ENCODE assay signal across 13 cellular contexts in genomic region chr12:27226319-27226984, GRCh38. TPM values are rescaled to one million over a fixed set of nuclear protein-coding genes. Genes with fewer than 3 reads are reported as not detected.
DNase-seq lines count a peak whose midpoint lies in the region; FAIRE-seq and TF ChIP-seq lines count a peak whose summit lies in the region.
"Had no signal": no experiment of that assay in that cellular context is flagged by ENCODE, and none has a peak within 500 bp of the region (broad histone marks: within the 10 kb centered on the region; RNA-seq: fewer than 3 reads in every experiment).

No MANE protein-coding gene starts in this region.

- POLR2A ChIA-PET in RWPE1 (lab: Yijun Ruan, JAX; ENCODE audit: low non-redundant PET), result no interaction called here
- POLR2A ChIA-PET in activated CD4-positive, alpha-beta T cell treated with anti-CD3 and anti-CD28 coated beads, Interleukin-2, amount 10 ng/mL, durations not matched to agents 7 days and 5 days (lab: Charles Lee), result no interaction called here
- POLR2A ChIA-PET in Caco-2 (lab: Charles Lee), result interaction anchor here (0.7 kb wide), 1 partner anchor 77 kb away, joined by 3 read pairs; no protein-coding TSS in a partner anchor

- H3K4me1 Mint-ChIP-seq in activated CD4-positive, alpha-beta T cell treated with anti-CD3 and anti-CD28 coated beads, Interleukin-2, amount 10 ng/mL, durations not matched to agents 7 days and 5 days, result peaks cover 2% of the 10 kb centered on the region
- no peaks in the 10 kb centered on the region for H3K4me1 Mint-ChIP-seq in Caco-2 (ENCODE audit: low read depth, unreplicated experiment)
- H3K4me1 Mint-ChIP-seq: activated T-helper 17 cell treated with anti-CD3 and anti-CD28 coated beads, Interleukin-2, amount 50 U/mL, for 72 hours had no signal

- DNase-seq in H54 (ENCODE audit: insufficient read length, low spot score), result no peak
- DNase-seq in RWPE1 (ENCODE audit: low spot score), result peak; percentile 38
- DNase-seq in fibroblast of villous mesenchyme (ENCODE audit: low read depth), result peak; percentile 18
- peak; percentile 66 for DNase-seq in osteoblast (ENCODE audit: insufficient read length, low spot score, missing footprints)
- DNase-seq in activated CD4-positive, alpha-beta T cell treated with anti-CD3 and anti-CD28 coated beads, Interleukin-2, amount 10 ng/mL, durations not matched to agents 7 days and 5 days, result no peak
- DNase-seq in Caco-2, result no peak
- DNase-seq in ovary, result no peak
- DNase-seq in NCI-H128 (lab: John Stamatoyannopoulos, UW; ENCODE audit: unreplicated experiment), result no peak
- DNase-seq: MG63 had no signal

- peak overlapping the region; percentile 15 for H3K4me2 ChIP-seq in osteoblast (ENCODE audit: insufficient read depth, low read length)

- no peak overlapping the region for H3K4me3 ChIP-seq in fibroblast of villous mesenchyme (ENCODE audit: low read depth, low read length)
- H3K4me3 ChIP-seq in osteoblast (ENCODE audit: insufficient read depth, low read length), result no peak overlapping the region
- no peak overlapping the region for H3K4me3 ChIP-seq in Caco-2 (ENCODE audit: low read depth, low read length)
- H3K4me3 ChIP-seq in ovary, result no peak overlapping the region
- H3K4me3 ChIP-seq: MG63 had no signal

- no peaks in the 10 kb centered on the region for H3K9me3 Mint-ChIP-seq in activated CD4-positive, alpha-beta T cell treated with anti-CD3 and anti-CD28 coated beads, Interleukin-2, amount 10 ng/mL, durations not matched to agents 7 days and 5 days
- no peaks in the 10 kb centered on the region for H3K9me3 Mint-ChIP-seq in Caco-2 (ENCODE audit: unreplicated experiment)
- H3K9me3 Mint-ChIP-seq: activated T-helper 17 cell treated with anti-CD3 and anti-CD28 coated beads, Interleukin-2, amount 50 U/mL, for 72 hours had no signal

- BruUV-seq in Caco-2 (replicated peaks; lab: Mats Ljungman, UMichigan), result no TSS peak

- no peak for TF ChIP-seq CTCF in RWPE1 (conservative IDR thresholded peaks at IDR 0.05; ENCODE audit: low read depth)
- TF ChIP-seq CTCF in fibroblast of villous mesenchyme (IDR thresholded peaks at IDR 0.05; ENCODE audit: insufficient read depth, low read depth, low read length), result no peak
- TF ChIP-seq CTCF in osteoblast (IDR thresholded peaks at IDR 0.05; ENCODE audit: extremely low read depth, low read depth, low read length), result no peak
- TF ChIP-seq CTCF in Caco-2 (IDR thresholded peaks at IDR 0.05; ENCODE audit: insufficient read depth in 1 of 2, low read depth in 1 of 2, low read length in 1 of 2, severe bottlenecking in 1 of 2, unreplicated experiment in 1 of 2), result no peak
- no peak for TF ChIP-seq CTCF in ovary (IDR thresholded peaks at IDR 0.05)

- WGBS in ovary, 3 donors, result 45 to 54% (median 45%) methylated on average over 5 of the region's 5 CpGs

- no peaks in the 10 kb centered on the region for H3K36me3 ChIP-seq in osteoblast (ENCODE audit: insufficient read depth, low read length)
- no peaks in the 10 kb centered on the region for H3K36me3 ChIP-seq in Caco-2 (ENCODE audit: control insufficient read depth, insufficient read depth, low read length)
- H3K36me3 ChIP-seq in ovary, result no peaks in the 10 kb centered on the region
- H3K36me3 ChIP-seq: MG63 had no signal

- peak overlapping the region; percentile 83 for H2AFZ ChIP-seq in osteoblast (ENCODE audit: low read length)

- TF ChIP-seq EP300 in ovary (IDR thresholded peaks at IDR 0.05), result no peak

- peaks cover 7% of the 10 kb centered on the region for H3K27me3 Mint-ChIP-seq in activated CD4-positive, alpha-beta T cell treated with anti-CD3 and anti-CD28 coated beads, Interleukin-2, amount 10 ng/mL, durations not matched to agents 7 days and 5 days
- H3K27me3 Mint-ChIP-seq in Caco-2 (ENCODE audit: insufficient read depth, unreplicated experiment), result peaks cover 7% of the 10 kb centered on the region

- H3K27ac ChIP-seq in RWPE1 (peak overlapping the region; percentile 88), osteoblast (ENCODE audit: low read depth, low read length) (no peak overlapping the region), ovary (no peak overlapping the region)
- H3K27ac ChIP-seq: VCaP had no signal

- H3K36me3 Mint-ChIP-seq in activated CD4-positive, alpha-beta T cell treated with anti-CD3 and anti-CD28 coated beads, Interleukin-2, amount 10 ng/mL, durations not matched to agents 7 days and 5 days (ENCODE audit: low read depth), result no peaks in the 10 kb centered on the region
- no peaks in the 10 kb centered on the region for H3K36me3 Mint-ChIP-seq in Caco-2 (ENCODE audit: insufficient read depth, unreplicated experiment)

- intact Hi-C loops in Caco-2 (cut with micrococcal nuclease; ENCODE audit: unreplicated experiment), result no loop called here
- intact Hi-C loops in ovary (cut with DNase I), result no loop called here

- no peaks in the 10 kb centered on the region for H3K79me2 ChIP-seq in osteoblast (ENCODE audit: insufficient read depth, low read length)

- no peak for TF ChIP-seq POLR2A in H54 (IDR thresholded peaks at IDR 0.05; ENCODE audit: low read depth, low read length)
- TF ChIP-seq POLR2A in ovary (IDR thresholded peaks at IDR 0.05), result no peak

- H3K9me3 ChIP-seq in osteoblast (ENCODE audit: low read depth, low read length) (no peaks in the 10 kb centered on the region), Caco-2 (peaks cover 3% of the 10 kb centered on the region; the same call in 1 of the 2 replicates), ovary (no peaks in the 10 kb centered on the region)
- H3K9me3 ChIP-seq: MG63 had no signal

- H3K4me1 ChIP-seq in osteoblast (ENCODE audit: insufficient read depth, low read length) (peaks cover 5% of the 10 kb centered on the region), Caco-2 (0 out of 2 replicates have a peak, but pooled peaks cover 3% of the 10 kb centered on the region), ovary (ENCODE audit: insufficient read depth) (no peaks in the 10 kb centered on the region)

- H3K27me3 ChIP-seq in osteoblast (ENCODE audit: insufficient read depth, low read length) (no peaks in the 10 kb centered on the region), Caco-2 (replicated peaks; ENCODE audit: control insufficient read depth, insufficient read depth, low read length) (no peaks in the 10 kb centered on the region), ovary (no peaks in the 10 kb centered on the region)
- H3K27me3 ChIP-seq: MG63 had no signal

- CTCF ChIA-PET in RWPE1 (lab: Yijun Ruan, JAX) (interaction anchor here (0.7 to 1.2 kb wide), 2 partner anchors 11 to 19 kb away, joined by 3 to 6 read pairs; no protein-coding TSS in a partner anchor), Caco-2 (lab: Charles Lee) (no interaction called here)
- CTCF ChIA-PET in activated CD4-positive, alpha-beta T cell treated with anti-CD3 and anti-CD28 coated beads, Interleukin-2, amount 10 ng/mL, durations not matched to agents 7 days and 5 days (lab: Charles Lee), result no interaction called here

- no peaks in the 10 kb centered on the region for H4K20me1 ChIP-seq in osteoblast (ENCODE audit: insufficient read depth, low read length)

- no peak overlapping the region for H3K4me3 Mint-ChIP-seq in activated CD4-positive, alpha-beta T cell treated with anti-CD3 and anti-CD28 coated beads, Interleukin-2, amount 10 ng/mL, durations not matched to agents 7 days and 5 days
- no peak overlapping the region for H3K4me3 Mint-ChIP-seq in Caco-2 (ENCODE audit: unreplicated experiment)
- H3K4me3 Mint-ChIP-seq: activated T-helper 17 cell treated with anti-CD3 and anti-CD28 coated beads, Interleukin-2, amount 50 U/mL, for 72 hours had no signal

- H3K27ac Mint-ChIP-seq in activated CD4-positive, alpha-beta T cell treated with anti-CD3 and anti-CD28 coated beads, Interleukin-2, amount 10 ng/mL, durations not matched to agents 7 days and 5 days, result no peak overlapping the region
- no peak overlapping the region for H3K27ac Mint-ChIP-seq in Caco-2 (ENCODE audit: unreplicated experiment)
- H3K27ac Mint-ChIP-seq: activated T-helper 17 cell treated with anti-CD3 and anti-CD28 coated beads, Interleukin-2, amount 50 U/mL, for 72 hours had no signal

- peak; percentile 36 for FAIRE-seq in H54 (lab: Jason Lieb, UNC)
- FAIRE-seq: GM18507, islet of Langerhans had no signal

RNA-seq across cellular contexts. Expression of gene STK38L, which starts 17.6 kb away (rescaled TPM):
- total RNA-seq in fibroblast of villous mesenchyme, result 38.9 and 57.7 TPM in 2 replicates
- total RNA-seq in osteoblast, result 64.8 and 68.8 TPM in 2 replicates
- 10 to 100 TPM; 18.2 to 20.4 TPM for total RNA-seq in activated CD4-positive, alpha-beta T cell treated with anti-CD3 and anti-CD28 coated beads, Interleukin-2, amount 10 ng/mL, durations not matched to agents 7 days and 5 days
- 52.0 and 59.4 TPM in 2 replicates for total RNA-seq in Caco-2 (2022)
- total RNA-seq in ovary, result 10 to 100 TPM; 13.4 to 23.6 (median 16.8) TPM
- 10 to 100 TPM in 1 of 2 donors, 1 to 10 TPM in 1; 7.4 to 24.7 TPM for polyA plus RNA-seq in ovary

Comparison
In these comparisons a context has a peak if more than half of its experiments do, and no peak if none do; other contexts are left out.
1. DNase-seq: peak in RWPE1 (single experiment), fibroblast of villous mesenchyme (single experiment) and osteoblast (single experiment); none in H54 (single experiment), activated CD4-positive, alpha-beta T cell treated with anti-CD3 and anti-CD28 coated beads, Interleukin-2, amount 10 ng/mL, durations not matched to agents 7 days and 5 days (single experiment), Caco-2 (0 of 2), ovary (0 of 5) and NCI-H128 (single experiment).